In the genomic region with DNA sequence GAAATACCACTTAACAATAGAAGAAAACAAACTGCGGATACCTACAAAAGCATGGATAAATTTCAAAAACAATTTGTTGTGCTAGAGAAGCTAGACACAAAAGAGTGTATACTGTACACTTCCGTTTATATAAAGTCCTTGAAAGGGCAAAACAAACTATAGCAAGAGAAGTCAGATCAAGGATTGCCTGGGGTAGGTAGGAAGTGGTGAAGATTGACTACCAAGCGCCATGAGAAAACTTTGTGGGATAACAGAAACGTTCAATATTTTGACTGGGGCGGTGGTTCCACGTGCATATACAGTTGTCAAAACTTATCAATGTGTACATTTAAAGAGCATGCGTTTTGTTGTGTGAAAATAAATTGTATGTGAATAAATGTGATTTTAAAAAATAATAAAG, we compare ENCODE assay signal across 10 cellular contexts. TPM values are rescaled to one million over a fixed set of nuclear protein-coding genes. Genes with fewer than 3 reads are reported as not detected.
"Had no signal": no experiment of that assay in that cellular context is flagged by ENCODE, and none has a peak within 500 bp of the region (broad histone marks: within the 10 kb centered on the region; RNA-seq: fewer than 3 reads in every experiment).

No MANE protein-coding gene starts in this region.

- H3K4me1 ChIP-seq: Peyer's patch, SJSA1 had no signal

- H3K27ac ChIP-seq: Peyer's patch, SJSA1 had no signal

- H3K4me3 ChIP-seq: K562, Peyer's patch, SJSA1 had no signal

- H3K27me3 ChIP-seq: Peyer's patch, SJSA1 had no signal

- H3K36me3 ChIP-seq: Peyer's patch, SJSA1 had no signal

- H3K9me3 ChIP-seq: SJSA1 had no signal

RNA-seq across cellular contexts. Expression of gene CCL2, which starts 55.6 kb away (rescaled TPM):
- total RNA-seq: activated CD4-positive, alpha-beta T cell treated with anti-CD3 and anti-CD28 coated beads for 36 hours; activated CD4-positive, alpha-beta T cell treated with anti-CD3 and anti-CD28 coated beads, Interleukin-2, amount 10 ng/mL, durations not matched to agents 7 days and 5 days; activated CD8-positive, alpha-beta T cell treated with anti-CD3 and anti-CD28 coated beads, Interleukin-2, amount 10 ng/mL, durations not matched to agents 7 days and 5 days; activated naive CD4-positive, alpha-beta T cell treated with anti-CD3 and anti-CD28 coated beads for 36 hours; activated naive CD4-positive, alpha-beta T cell treated with anti-CD3 and anti-CD28 coated beads, Interleukin-2, amount 50 U/mL, for 72 hours; bronchial epithelial cell; T-helper 17 cell had no signal
